Comparison of ENCODE assay signal across 2 cellular contexts in genomic region chr3:10198226-10198625, GRCh38.
TF ChIP-seq lines count a peak whose summit lies in the region.

No MANE protein-coding gene starts in this region.

TF ChIP-seq in liver, 16 proteins besides CTCF, POLR2A, EP300 and RAD21:
- TF ChIP-seq NR2F2 (IDR thresholded peaks at IDR 0.05) (no peak), EGR1 (IDR thresholded peaks at IDR 0.05; ENCODE audit: low read depth in 2 of 2) (no peak), RXRA (IDR thresholded peaks at IDR 0.05) (no peak), GABPA (IDR thresholded peaks at IDR 0.05 in 1 of 2, conservative IDR thresholded peaks at IDR 0.05 in 1 of 2) (no peak), HNF4G (IDR thresholded peaks at IDR 0.05) (no peak), FOXA2 (IDR thresholded peaks at IDR 0.05) (no peak), ZBTB33 (IDR thresholded peaks at IDR 0.05) (no peak), REST (IDR thresholded peaks at IDR 0.05) (no peak), JUND (IDR thresholded peaks at IDR 0.05) (no peak), HNF4A (conservative IDR thresholded peaks at IDR 0.05) (no peak), SP1 (IDR thresholded peaks at IDR 0.05) (no peak), YY1 (IDR thresholded peaks at IDR 0.05) (no peak)

TF ChIP-seq in HepG2, 621 proteins besides CTCF, POLR2A, EP300 and RAD21:
- TF ChIP-seq ZNF10 (CRISPR knock-in tag; IDR thresholded peaks at IDR 0.05; ENCODE audit: borderline replicate concordance, low read depth), result no peak
- no peak for TF ChIP-seq MLLT10 (CRISPR knock-in tag; IDR thresholded peaks at IDR 0.05)
- TF ChIP-seq REXO4 (CRISPR knock-in tag; IDR thresholded peaks at IDR 0.05; ENCODE audit: borderline replicate concordance), result no peak
- TF ChIP-seq CCDC6 (CRISPR knock-in tag; IDR thresholded peaks at IDR 0.05), result no peak
- TF ChIP-seq, protein P1, sequence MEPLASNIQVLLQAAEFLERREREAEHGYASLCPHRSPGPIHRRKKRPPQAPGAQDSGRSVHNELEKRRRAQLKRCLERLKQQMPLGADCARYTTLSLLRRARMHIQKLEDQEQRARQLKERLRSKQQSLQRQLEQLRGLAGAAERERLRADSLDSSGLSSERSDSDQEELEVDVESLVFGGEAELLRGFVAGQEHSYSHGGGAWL (CRISPR knock-in tag; IDR thresholded peaks at IDR 0.05), result no peak
- TF ChIP-seq ZNF7 (CRISPR knock-in tag; IDR thresholded peaks at IDR 0.05), result no peak
- TF ChIP-seq SPEN (CRISPR knock-in tag; IDR thresholded peaks at IDR 0.05; ENCODE audit: low read depth), result no peak
- TF ChIP-seq TRAFD1 (CRISPR knock-in tag; IDR thresholded peaks at IDR 0.05; ENCODE audit: borderline replicate concordance), result no peak
TF ChIP-seq in HepG2: peak in this region for 0.
